ENCODE assay signal across 31 cellular contexts in the genomic region with DNA sequence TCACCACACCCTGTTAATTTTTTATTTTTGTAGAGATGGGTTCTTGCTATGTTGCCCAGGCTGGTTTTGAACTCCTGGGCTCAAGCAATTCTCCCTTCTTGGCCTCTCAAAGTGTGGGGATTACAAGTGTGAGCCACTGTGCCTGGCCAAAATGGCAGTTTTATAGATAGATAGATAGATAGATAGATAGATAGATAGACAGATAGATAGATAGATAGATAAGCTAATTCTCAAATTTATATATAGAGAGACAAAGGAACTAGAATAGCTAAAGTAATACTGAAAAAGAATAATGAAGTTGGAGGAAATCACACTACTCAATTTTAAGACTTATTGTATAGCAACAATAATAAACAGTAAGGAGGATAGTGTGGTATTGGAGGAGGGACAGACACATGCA. TPM values are rescaled to one million over a fixed set of nuclear protein-coding genes. Genes with fewer than 3 reads are reported as not detected.
"Had no signal": no experiment of that assay in that cellular context is flagged by ENCODE, and none has a peak within 500 bp of the region (broad histone marks: within the 10 kb centered on the region; RNA-seq: fewer than 3 reads in every experiment).

No MANE protein-coding gene starts in this region.

- H3K27ac ChIP-seq: ascending aorta, brain microvascular endothelial cell, epithelial cell of prostate, esophagus squamous epithelium, left ventricle myocardium inferior, neural progenitor cell, parathyroid adenoma, psoas muscle, sigmoid colon, stomach, thyroid gland, upper lobe of right lung had no signal

- H3K27me3 ChIP-seq: ascending aorta, brain microvascular endothelial cell, esophagus squamous epithelium, neural progenitor cell, sigmoid colon, stomach, thyroid gland, upper lobe of right lung had no signal

- H3K36me3 Mint-ChIP-seq: neural progenitor cell had no signal

- ATAC-seq: activated CD4-positive, alpha-beta T cell treated with anti-CD3 and anti-CD28 coated beads for 36 hours; activated CD8-positive, alpha-beta memory T cell treated with anti-CD3 and anti-CD28 coated beads, Interleukin-2, amount 10 ng/mL, durations not matched to agents 7 days and 5 days; activated CD8-positive, alpha-beta T cell treated with anti-CD3 and anti-CD28 coated beads, Interleukin-2, amount 10 ng/mL, durations not matched to agents 7 days and 5 days; mucosa of descending colon; psoas muscle; stimulated activated naive B cell treated with anti-CD40 and anti-IgM and Interleukin-4, amounts not matched to agents 10 μg/mL and 1 μg/mL and 100 μg/mL, for 72 hours; upper lobe of right lung had no signal

- DNase-seq: activated CD4-positive, alpha-beta T cell treated with anti-CD3 and anti-CD28 coated beads for 36 hours; activated CD8-positive, alpha-beta memory T cell treated with anti-CD3 and anti-CD28 coated beads, Interleukin-2, amount 10 ng/mL, durations not matched to agents 7 days and 5 days; activated CD8-positive, alpha-beta T cell treated with anti-CD3 and anti-CD28 coated beads, Interleukin-2, amount 10 ng/mL, durations not matched to agents 7 days and 5 days; activated naive CD4-positive, alpha-beta T cell; activated naive CD8-positive, alpha-beta T cell treated with anti-CD3 and anti-CD28 coated beads for 36 hours; activated T-cell treated with anti-CD3 and anti-CD28 coated beads, Interleukin-2, amount 50 U/mL, for 48 hours; brain microvascular endothelial cell; esophagus squamous epithelium; left ventricle myocardium inferior; mucosa of descending colon; occipital lobe; psoas muscle; sigmoid colon; small intestine; stimulated activated CD4-positive, alpha-beta T cell treated with anti-CD3 and anti-CD28 coated beads, Interleukin-4, amount 100 ng/mL, for 24 hours; stimulated activated naive B cell treated with anti-CD40 and anti-IgM and Interleukin-4, amounts not matched to agents 10 μg/mL and 1 μg/mL and 100 μg/mL, for 72 hours; stomach; SW 1271; T-helper 2 cell; thyroid gland; upper lobe of right lung had no signal

- H3K9ac ChIP-seq: neural progenitor cell, parathyroid adenoma had no signal

- FAIRE-seq: frontal cortex, small intestine had no signal

- H3K27ac Mint-ChIP-seq: activated CD4-positive, alpha-beta T cell treated with anti-CD3 and anti-CD28 coated beads for 36 hours; activated CD8-positive, alpha-beta memory T cell treated with anti-CD3 and anti-CD28 coated beads, Interleukin-2, amount 10 ng/mL, durations not matched to agents 7 days and 5 days; activated CD8-positive, alpha-beta T cell treated with anti-CD3 and anti-CD28 coated beads, Interleukin-2, amount 10 ng/mL, durations not matched to agents 7 days and 5 days; activated naive CD8-positive, alpha-beta T cell treated with anti-CD3 and anti-CD28 coated beads for 36 hours; neural progenitor cell; stimulated activated naive B cell treated with anti-CD40 and anti-IgM and Interleukin-4, amounts not matched to agents 10 μg/mL and 1 μg/mL and 100 μg/mL, for 72 hours had no signal

- H3K36me3 ChIP-seq: ascending aorta, brain microvascular endothelial cell, esophagus squamous epithelium, left ventricle myocardium inferior, neural progenitor cell, sigmoid colon, stomach, thyroid gland, upper lobe of right lung had no signal

- H3K27me3 Mint-ChIP-seq: activated CD4-positive, alpha-beta T cell treated with anti-CD3 and anti-CD28 coated beads for 36 hours; activated CD8-positive, alpha-beta memory T cell treated with anti-CD3 and anti-CD28 coated beads, Interleukin-2, amount 10 ng/mL, durations not matched to agents 7 days and 5 days; activated naive CD8-positive, alpha-beta T cell treated with anti-CD3 and anti-CD28 coated beads for 36 hours; stimulated activated naive B cell treated with anti-CD40 and anti-IgM and Interleukin-4, amounts not matched to agents 10 μg/mL and 1 μg/mL and 100 μg/mL, for 72 hours had no signal

- H3K4me3 Mint-ChIP-seq: activated CD4-positive, alpha-beta T cell treated with anti-CD3 and anti-CD28 coated beads for 36 hours; activated CD8-positive, alpha-beta memory T cell treated with anti-CD3 and anti-CD28 coated beads, Interleukin-2, amount 10 ng/mL, durations not matched to agents 7 days and 5 days; activated CD8-positive, alpha-beta T cell treated with anti-CD3 and anti-CD28 coated beads, Interleukin-2, amount 10 ng/mL, durations not matched to agents 7 days and 5 days; activated naive CD8-positive, alpha-beta T cell treated with anti-CD3 and anti-CD28 coated beads for 36 hours; neural progenitor cell; stimulated activated naive B cell treated with anti-CD40 and anti-IgM and Interleukin-4, amounts not matched to agents 10 μg/mL and 1 μg/mL and 100 μg/mL, for 72 hours had no signal

- H3K4me1 ChIP-seq: ascending aorta, esophagus squamous epithelium, neural progenitor cell, parathyroid adenoma, sigmoid colon, stomach, upper lobe of right lung had no signal

- H3K9me3 Mint-ChIP-seq: activated naive CD8-positive, alpha-beta T cell treated with anti-CD3 and anti-CD28 coated beads for 36 hours; neural progenitor cell had no signal

- H3K4me1 Mint-ChIP-seq: neural progenitor cell had no signal

- H3K4me3 ChIP-seq: ascending aorta, esophagus squamous epithelium, left ventricle myocardium inferior, lung, mucosa of descending colon, neural progenitor cell, psoas muscle, sigmoid colon, stomach, thyroid gland, upper lobe of right lung had no signal

- H3K9me3 ChIP-seq: ascending aorta, esophagus squamous epithelium, left ventricle myocardium inferior, mucosa of descending colon, psoas muscle, sigmoid colon, stomach, thyroid gland, upper lobe of right lung had no signal

RNA-seq across cellular contexts. Expression of a gene that starts 21.1 kb away (rescaled TPM):
- total RNA-seq: ascending aorta, cardiac septum, chondrocyte, frontal cortex, left ventricle myocardium inferior, mesenteric fat pad, myocyte, occipital lobe, sigmoid colon had no signal
